8 cellular contexts compared by ENCODE assay signal in the genomic region with DNA sequence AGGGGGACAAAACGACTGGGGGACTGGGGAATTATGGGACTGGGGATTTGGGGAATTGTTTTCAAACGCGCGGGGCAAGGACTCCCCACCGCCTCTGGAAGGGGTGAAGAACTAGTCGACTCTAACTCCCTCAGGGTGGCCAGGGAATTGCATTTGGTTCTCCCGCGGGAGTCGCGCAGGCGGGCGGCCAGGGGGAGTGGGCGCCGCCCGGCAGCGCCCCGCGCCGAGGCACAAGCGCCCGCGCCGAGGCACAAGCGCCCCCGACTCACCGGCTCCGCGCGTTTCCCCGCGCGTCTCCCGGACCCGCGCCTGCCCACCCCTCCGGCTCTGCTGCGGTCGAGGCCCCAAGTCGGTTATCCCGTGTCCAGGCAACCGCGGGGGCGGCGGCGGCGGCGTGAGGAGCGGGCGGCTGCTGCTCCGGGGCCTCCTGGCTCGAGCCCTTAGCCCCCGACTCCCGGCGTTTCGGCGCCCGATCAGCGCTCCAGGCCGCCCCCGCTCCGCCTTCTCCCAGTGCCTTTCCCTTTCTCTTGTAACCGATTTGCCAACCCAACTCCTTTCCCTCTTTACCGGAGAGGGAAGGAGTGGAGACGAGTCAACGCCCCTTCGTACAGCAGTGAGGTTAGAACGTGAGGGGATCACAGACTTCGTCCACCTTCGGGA. TPM values are rescaled to one million over a fixed set of nuclear protein-coding genes. Genes with fewer than 3 reads are reported as not detected.
DNase-seq lines count a peak whose midpoint lies in the region; ATAC-seq and TF ChIP-seq lines count a peak whose summit lies in the region.

A gene with protein sequence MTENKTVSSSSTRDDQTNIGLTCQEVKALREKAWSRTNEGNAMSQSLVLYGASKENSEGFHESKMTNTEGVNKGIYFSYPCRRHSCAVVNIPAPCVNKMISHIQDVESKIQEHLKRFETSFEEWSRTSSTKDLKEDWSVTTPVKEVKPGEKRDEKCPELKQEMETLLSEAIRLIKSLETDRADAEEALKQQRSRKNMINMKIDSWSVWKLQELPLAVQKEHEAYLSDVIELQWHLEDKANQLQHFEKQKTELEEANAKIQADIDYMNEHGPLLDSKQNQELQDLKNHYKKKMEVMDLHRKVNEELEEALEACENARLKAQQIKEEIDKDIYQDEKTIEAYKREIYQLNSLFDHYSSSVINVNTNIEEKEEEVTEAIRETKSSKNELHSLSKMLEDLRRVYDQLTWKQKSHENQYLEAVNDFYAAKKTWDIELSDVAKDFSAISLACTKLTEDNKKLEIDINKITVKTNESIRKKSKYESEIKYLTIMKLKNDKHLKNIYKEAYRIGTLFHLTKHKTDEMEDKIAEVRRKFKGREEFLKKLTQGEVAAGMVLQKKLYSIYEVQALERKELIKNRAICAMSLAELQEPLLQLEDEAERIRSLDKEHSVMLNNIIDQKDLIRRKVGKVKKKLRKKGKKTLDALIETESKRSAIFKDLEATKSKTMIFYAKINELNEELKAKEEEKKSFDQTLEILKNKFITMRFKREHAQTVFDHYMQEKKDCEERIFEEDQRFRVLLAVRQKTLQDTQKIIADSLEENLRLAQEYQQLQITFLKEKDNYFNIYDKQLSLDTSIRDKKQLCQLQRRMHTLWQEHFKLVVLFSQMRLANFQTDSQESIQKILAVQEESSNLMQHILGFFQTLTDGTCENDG (minus strand): TSS at position 338 of the 660 bp plus-strand sequence. CDS start 28,633 bp downstream, outside the sequence.

- H3K36me3 Mint-ChIP-seq in osteocyte (ENCODE audit: unreplicated experiment): no peaks in the 10 kb centered on the region

- H3K27me3 ChIP-seq in foreskin keratinocyte: peaks cover 28% of the 10 kb centered on the region

- ATAC-seq in foreskin keratinocyte: peak; percentile 77
- ATAC-seq in GM21576 (IDR thresholded peaks at IDR 0.05; ENCODE audit: unreplicated experiment): no peak
- no peak for ATAC-seq in HG03342 (IDR thresholded peaks at IDR 0.05; ENCODE audit: unreplicated experiment)

- peak; percentile 63 for DNase-seq in DMS79 treated with DMSO at 0.1 percent for 48 hours (lab: John Stamatoyannopoulos, UW)
- DNase-seq in NCI-H774 (lab: John Stamatoyannopoulos, UW): peak; percentile 16
- DNase-seq in foreskin keratinocyte: peak in 1 of 2 donors; percentile 1
- peak; percentile 85 for DNase-seq in osteocyte (ENCODE audit: extremely low spot score, unreplicated experiment)
- DNase-seq in cerebellum (ENCODE audit: low spot score): no peak
- DNase-seq in inferior parietal cortex (ENCODE audit: extremely low spot score): no peak

- peak within 1 kb of the TSS; percentile 88 for H3K4me3 Mint-ChIP-seq in osteocyte (ENCODE audit: unreplicated experiment)

- peaks cover 5% of the 10 kb centered on the region for H3K27me3 Mint-ChIP-seq in osteocyte (ENCODE audit: unreplicated experiment)

- H3K4me1 ChIP-seq in foreskin keratinocyte: no peaks in the 10 kb centered on the region

- peaks cover 6% of the 10 kb centered on the region for H3K4me1 Mint-ChIP-seq in osteocyte (ENCODE audit: unreplicated experiment)

- H3K27ac Mint-ChIP-seq in osteocyte (ENCODE audit: unreplicated experiment): peak within 1 kb of the TSS; percentile 85

- H3K27ac ChIP-seq in foreskin keratinocyte: no peak within 1 kb of the TSS

- TF ChIP-seq CTCF in foreskin keratinocyte (conservative IDR thresholded peaks at IDR 0.05): no peak
- TF ChIP-seq CTCF in osteocyte (IDR thresholded peaks at IDR 0.05): no peak

- H3K9me3 Mint-ChIP-seq in osteocyte (ENCODE audit: unreplicated experiment): no peaks in the 10 kb centered on the region

RNA-seq across cellular contexts. Expression of the gene that starts here (rescaled TPM):
- total RNA-seq in foreskin keratinocyte (not detected in 2 replicates), osteocyte (not detected in 2 replicates), cerebellum (1.2 TPM)
- not detected in 2 replicates for polyA plus RNA-seq in foreskin keratinocyte

Comparison
In these comparisons a context has a peak if more than half of its experiments do, and no peak if none do; other contexts are left out.
1. Peak in ATAC-seq in foreskin keratinocyte; RNA of the gene not detected or under 1 TPM.
2. Peak in DNase-seq in osteocyte; RNA of the gene not detected or under 1 TPM.
3. DNase-seq: peak in DMS79 treated with DMSO at 0.1 percent for 48 hours (single experiment) and NCI-H774 (single experiment); none in cerebellum (single experiment) and inferior parietal cortex (single experiment).